In genomic region chr16:77723108-77723514, GRCh38 we compare ENCODE assay signal across 8 cellular contexts. TPM values are rescaled to one million over a fixed set of nuclear protein-coding genes. Genes with fewer than 3 reads are reported as not detected.
DNase-seq lines count a peak whose midpoint lies in the region; ATAC-seq and TF ChIP-seq lines count a peak whose summit lies in the region.

No MANE protein-coding gene starts in this region.

- peaks cover 7% of the 10 kb centered on the region for H3K9me3 Mint-ChIP-seq in activated naive CD4-positive, alpha-beta T cell treated with anti-CD3 and anti-CD28 coated beads for 36 hours
- H3K9me3 Mint-ChIP-seq in dendritic cell treated with granulocyte-macrophage colony-stimulating factor and Interleukin-4, amounts not matched to agents 40 ng/mL and 50 ng/mL, for 4 days = peaks cover 10% of the 10 kb centered on the region

- TF ChIP-seq EP300 in transverse colon (IDR thresholded peaks at IDR 0.05; ENCODE audit: low read depth) = no peak

- in situ Hi-C loops in Panc1 (cut with HindIII; ENCODE audit: low pct_unique_long_range_greater_than_20kb, low sequenced_read_pairs) = no loop called here
- in situ Hi-C loops in transverse colon (cut with MboI; ENCODE audit: low pct_ligation_motif_present in 1 of 4, low pct_unique_long_range_greater_than_20kb in 1 of 4, low sequenced_read_pairs in 3 of 4) = no loop called here

- peak overlapping the region; percentile 76 for H3K27ac ChIP-seq in Panc1 (ENCODE audit: low read length)
- H3K27ac ChIP-seq in transverse colon = peak overlapping the region; percentile 88 to 90 (median 88)

- 0 to 3% methylated on average over 3 to 5 of the region's 5 CpGs for WGBS in transverse colon (ENCODE audit: low coverage in 1 of 2), 2 donors

- no peak for TF ChIP-seq POLR2A in transverse colon (IDR thresholded peaks at IDR 0.05)

- H3K27me3 Mint-ChIP-seq in activated naive CD4-positive, alpha-beta T cell treated with anti-CD3 and anti-CD28 coated beads for 36 hours (ENCODE audit: low read depth) = no peaks in the 10 kb centered on the region
- peaks cover 9% of the 10 kb centered on the region for H3K27me3 Mint-ChIP-seq in dendritic cell treated with granulocyte-macrophage colony-stimulating factor and Interleukin-4, amounts not matched to agents 40 ng/mL and 50 ng/mL, for 4 days

- peaks cover 10% of the 10 kb centered on the region for H3K36me3 Mint-ChIP-seq in activated naive CD4-positive, alpha-beta T cell treated with anti-CD3 and anti-CD28 coated beads for 36 hours (ENCODE audit: low read depth)
- H3K36me3 Mint-ChIP-seq in dendritic cell treated with granulocyte-macrophage colony-stimulating factor and Interleukin-4, amounts not matched to agents 40 ng/mL and 50 ng/mL, for 4 days (ENCODE audit: low read depth) = peaks cover 26% of the 10 kb centered on the region

- H3K9me3 ChIP-seq in Panc1 (ENCODE audit: control insufficient read depth, insufficient read depth, low read depth, low read length) (no peaks in the 10 kb centered on the region), transverse colon (no peaks in the 10 kb centered on the region)

- POLR2A ChIA-PET in Panc1 (lab: Charles Lee) = no interaction called here

- H3K27me3 ChIP-seq in Panc1 (ENCODE audit: control insufficient read depth, insufficient read depth, low read length) (no peaks in the 10 kb centered on the region), transverse colon (no peaks in the 10 kb centered on the region)

- peak; percentile 6 for ATAC-seq in HG02938 (IDR thresholded peaks at IDR 0.05; ENCODE audit: unreplicated experiment)
- ATAC-seq in Panc1 = no peak

- no peak for TF ChIP-seq CTCF in Panc1 (IDR thresholded peaks at IDR 0.05)
- TF ChIP-seq CTCF in transverse colon (IDR thresholded peaks at IDR 0.05) = no peak

- H3K4me1 ChIP-seq in Panc1 (ENCODE audit: control insufficient read depth, insufficient read depth, low read length) (peaks cover 3% of the 10 kb centered on the region; the same call in 1 of the 2 replicates), transverse colon (peaks cover 0 to 11% (median 1%) of the 10 kb centered on the region in 4 donors)

- intact Hi-C loops in activated naive CD4-positive, alpha-beta T cell treated with anti-CD3 and anti-CD28 coated beads for 36 hours (cut with micrococcal nuclease) = loop anchor here (2.0 to 5.0 kb wide), 3 partner anchors 46 to 279 kb away; partner anchors contain the start of gene VAT1L
- intact Hi-C loops in Panc1 (cut with micrococcal nuclease; ENCODE audit: unreplicated experiment) (no loop called here), transverse colon (cut with DNase I; ENCODE audit: low total_unique reads) (no loop called here)
- intact Hi-C loops in dendritic cell treated with granulocyte-macrophage colony-stimulating factor and Interleukin-4, amounts not matched to agents 40 ng/mL and 50 ng/mL, for 4 days (cut with micrococcal nuclease) = loop anchor here (2.0 kb wide), 1 partner anchor 376 kb away; the partner anchor contains the start of gene WWOX

- H3K4me1 Mint-ChIP-seq in activated naive CD4-positive, alpha-beta T cell treated with anti-CD3 and anti-CD28 coated beads for 36 hours (ENCODE audit: low read depth) = peaks cover 8% of the 10 kb centered on the region
- peaks cover 14% of the 10 kb centered on the region for H3K4me1 Mint-ChIP-seq in dendritic cell treated with granulocyte-macrophage colony-stimulating factor and Interleukin-4, amounts not matched to agents 40 ng/mL and 50 ng/mL, for 4 days (ENCODE audit: low read depth)

- H3K36me3 ChIP-seq in Panc1 (ENCODE audit: control insufficient read depth, insufficient read depth, low read length) (no peaks in the 10 kb centered on the region; the same call in 1 of the 2 replicates), transverse colon (no peaks in the 10 kb centered on the region)

- DNase-seq in activated naive CD4-positive, alpha-beta T cell treated with anti-CD3 and anti-CD28 coated beads for 36 hours = peak; percentile 14
- no peak for DNase-seq in activated naive CD4-positive, alpha-beta T cell (lab: John Stamatoyannopoulos, UW)
- DNase-seq in Panc1 (ENCODE audit: low read depth, low spot score) (no peak), lung microvascular endothelial cell (ENCODE audit: low read depth in 2 of 2) (peak; percentile 69 to 72), transverse colon (peak; percentile 21), NCI-H69 (lab: John Stamatoyannopoulos, UW) (no peak)

- peak overlapping the region; percentile 81 for H3K4me3 Mint-ChIP-seq in activated naive CD4-positive, alpha-beta T cell treated with anti-CD3 and anti-CD28 coated beads for 36 hours
- H3K4me3 Mint-ChIP-seq in dendritic cell treated with granulocyte-macrophage colony-stimulating factor and Interleukin-4, amounts not matched to agents 40 ng/mL and 50 ng/mL, for 4 days = peak overlapping the region; percentile 90

- no TSS peak for BruUV-seq in Panc1 (replicated peaks; lab: Mats Ljungman, UMichigan)

- H3K27ac Mint-ChIP-seq in activated naive CD4-positive, alpha-beta T cell treated with anti-CD3 and anti-CD28 coated beads for 36 hours = peak overlapping the region; percentile 18
- H3K27ac Mint-ChIP-seq in dendritic cell treated with granulocyte-macrophage colony-stimulating factor and Interleukin-4, amounts not matched to agents 40 ng/mL and 50 ng/mL, for 4 days = peak overlapping the region; percentile 95

- CTCF ChIA-PET in activated naive CD4-positive, alpha-beta T cell treated with anti-CD3 and anti-CD28 coated beads for 36 hours (lab: Charles Lee) = no interaction called here
- CTCF ChIA-PET in Panc1 (lab: Charles Lee) = interaction anchor here (0.7 kb wide), 1 partner anchor 207 kb away, joined by 8 read pairs; no protein-coding TSS in a partner anchor

- H3K4me3 ChIP-seq in Panc1 (ENCODE audit: low read depth in 2 of 2, low read length in 2 of 2) = peak overlapping the region; percentile 75 to 79
- H3K4me3 ChIP-seq in transverse colon = peak overlapping the region; percentile 51 to 66 (median 57)

RNA-seq across cellular contexts. Expression of gene NUDT7, which starts 0.8 kb away (rescaled TPM):
- 1 to 10 TPM; 9.4 to 9.8 TPM for total RNA-seq in activated naive CD4-positive, alpha-beta T cell treated with anti-CD3 and anti-CD28 coated beads for 36 hours
- 4.7 TPM for total RNA-seq in Panc1 (2021; ENCODE audit: unreplicated experiment)
- polyA plus RNA-seq in Panc1 (2012; ENCODE audit: insufficient read length) = 2.5 TPM
- 5.2 and 6.2 TPM in 2 replicates for total RNA-seq in lung microvascular endothelial cell
- 10 to 100 TPM in 2 of 4 donors, 1 to 10 TPM in 2; 2.4 to 18.2 (median 8.7) TPM for total RNA-seq in transverse colon

Comparison
In these comparisons a context has a peak if more than half of its experiments do, and no peak if none do; other contexts are left out.
1. DNase-seq: peak in activated naive CD4-positive, alpha-beta T cell treated with anti-CD3 and anti-CD28 coated beads for 36 hours (single experiment), lung microvascular endothelial cell (2 of 2) and transverse colon (single experiment); none in activated naive CD4-positive, alpha-beta T cell (0 of 4), Panc1 (single experiment) and NCI-H69 (single experiment).
2. intact Hi-C loops: an anchor here in activated naive CD4-positive, alpha-beta T cell treated with anti-CD3 and anti-CD28 coated beads for 36 hours (2.0 to 5.0 kb wide) and dendritic cell treated with granulocyte-macrophage colony-stimulating factor and Interleukin-4, amounts not matched to agents 40 ng/mL and 50 ng/mL, for 4 days (2.0 kb wide); none called in Panc1 and transverse colon.